Comparison of ENCODE assay signal across 8 cellular contexts in genomic region chr3:40453933-40454332, GRCh38. TPM values are rescaled to one million over a fixed set of nuclear protein-coding genes. Genes with fewer than 3 reads are reported as not detected.
DNase-seq lines count a peak whose midpoint lies in the region; ATAC-seq and TF ChIP-seq lines count a peak whose summit lies in the region.

No MANE protein-coding gene starts in this region.

- peaks cover 43% of the 10 kb centered on the region for H3K4me1 Mint-ChIP-seq in central memory CD8-positive, alpha-beta T cell
- peaks cover 45 to 54% of the 10 kb centered on the region in 2 donors for H3K4me1 Mint-ChIP-seq in natural killer cell

- H3K36me3 Mint-ChIP-seq in central memory CD8-positive, alpha-beta T cell (ENCODE audit: insufficient read depth): peaks cover 37% of the 10 kb centered on the region
- H3K36me3 Mint-ChIP-seq in natural killer cell: no peaks in the 10 kb centered on the region

- intact Hi-C loops in natural killer cell (cut with micrococcal nuclease): loop anchor here (1.0 to 5.0 kb wide), 4 partner anchors 23 to 1508 kb away; partner anchors contain the start of genes EIF1B, ULK4, ZNF619 and ZNF621

- CTCF ChIA-PET in AG04450 (lab: Charles Lee): interaction anchor here (0.6 to 1.2 kb wide), 3 partner anchors 64 to 136 kb away, joined by 3 read pairs; no protein-coding TSS in a partner anchor

- peaks cover 9% of the 10 kb centered on the region; the same call in 1 of the 2 replicates for H3K4me1 ChIP-seq in HUES6 (ENCODE audit: control insufficient read depth, insufficient read depth, low read length)

- no peaks in the 10 kb centered on the region for H3K9me3 Mint-ChIP-seq in central memory CD8-positive, alpha-beta T cell
- peaks cover 0 to 3% of the 10 kb centered on the region in 2 donors for H3K9me3 Mint-ChIP-seq in natural killer cell

- H3K27me3 ChIP-seq in AG04450 (ENCODE audit: control insufficient read depth, insufficient read depth, low read length): no peaks in the 10 kb centered on the region
- no peaks in the 10 kb centered on the region for H3K27me3 ChIP-seq in HUES6 (ENCODE audit: control insufficient read depth, insufficient read depth, low read length)

- TF ChIP-seq CTCF in AG04450 (IDR thresholded peaks at IDR 0.05; ENCODE audit: low read depth, low read length) (no peak), natural killer cell (IDR thresholded peaks at IDR 0.05) (no peak)

- peak overlapping the region; percentile 94 for H3K4me3 ChIP-seq in AG04450 (ENCODE audit: low read depth, low read length)
- H3K4me3 ChIP-seq in HUES6 (ENCODE audit: low read depth, low read length): peak overlapping the region; percentile 89

- peaks cover 17% of the 10 kb centered on the region for H3K36me3 ChIP-seq in HUES6 (ENCODE audit: control insufficient read depth, insufficient read depth, low read length)

- DNase-seq in AG04450 (ENCODE audit: low read depth, low spot score) (no peak), natural killer cell (no peak), SK-N-DZ (ENCODE audit: low spot score) (no peak), globus pallidus (ENCODE audit: low spot score) (no peak)
- no peak for DNase-seq in central memory CD8-positive, alpha-beta T cell (ENCODE audit: low spot score in 2 of 2)

- POLR2A ChIA-PET in AG04450 (lab: Yijun Ruan, JAX): interaction anchor here (1.0 kb wide), 1 partner anchor 51 kb away, joined by 3 read pairs; no protein-coding TSS in a partner anchor

- H3K9ac ChIP-seq in HUES6 (ENCODE audit: low read length): peak overlapping the region; percentile 32

- H3K27me3 Mint-ChIP-seq in central memory CD8-positive, alpha-beta T cell: no peaks in the 10 kb centered on the region
- no peaks in the 10 kb centered on the region for H3K27me3 Mint-ChIP-seq in natural killer cell (ENCODE audit: low read depth in 2 of 2)

- ATAC-seq in central memory CD8-positive, alpha-beta T cell (replicated peaks; ENCODE audit: extremely low read depth, poor library complexity, severe bottlenecking): no peak
- ATAC-seq in natural killer cell (no peak), HG03565 (IDR thresholded peaks at IDR 0.05; ENCODE audit: unreplicated experiment) (no peak), HG02759 (IDR thresholded peaks at IDR 0.05; ENCODE audit: unreplicated experiment) (no peak)

- H3K4me3 Mint-ChIP-seq in central memory CD8-positive, alpha-beta T cell: peak overlapping the region; percentile 88
- peak overlapping the region; percentile 96 for H3K4me3 Mint-ChIP-seq in natural killer cell

- H3K9me3 ChIP-seq in AG04450 (ENCODE audit: control insufficient read depth, insufficient read depth, low read length): no peaks in the 10 kb centered on the region; the same call in 1 of the 2 replicates
- H3K9me3 ChIP-seq in HUES6 (ENCODE audit: control insufficient read depth, insufficient read depth, low read depth, low read length): no peaks in the 10 kb centered on the region

- H3K27ac Mint-ChIP-seq in central memory CD8-positive, alpha-beta T cell (ENCODE audit: low read depth): no peak overlapping the region
- peak overlapping the region; percentile 93 to 99 for H3K27ac Mint-ChIP-seq in natural killer cell

- H3K27ac ChIP-seq in AG04450 (ENCODE audit: low read depth, low read length) (no peak overlapping the region), HUES6 (ENCODE audit: low read depth, low read length) (no peak overlapping the region)

RNA-seq across cellular contexts. Expression of gene RPL14, which starts 3.2 kb away (rescaled TPM):
- 602 and 612 TPM in 2 replicates for polyA plus RNA-seq in AG04450 (2011; rRNA removed)
- polyA minus RNA-seq in AG04450 (2011; rRNA and poly(A)+ RNA removed): 469 and 567 TPM in 2 replicates
- total RNA-seq in natural killer cell: 1,000 to 10,000 TPM; 1,298 to 1,589 (median 1,441) TPM
- polyA plus RNA-seq in SK-N-DZ (2014; cell fraction: cytosol; rRNA removed): 454 and 586 TPM in 2 replicates
- polyA plus RNA-seq in SK-N-DZ (2014; cell fraction: nucleus; rRNA removed): 189 and 192 TPM in 2 replicates

RNA-seq across cellular contexts. Expression of gene ZNF619, which starts 23.0 kb away (rescaled TPM):
- 3.9 and 4.7 TPM in 2 replicates for polyA plus RNA-seq in AG04450 (2011; rRNA removed)
- 8.6 and 10.1 TPM in 2 replicates for polyA minus RNA-seq in AG04450 (2011; rRNA and poly(A)+ RNA removed)
- total RNA-seq in natural killer cell: 10 to 100 TPM in 2 of 3 donors, 1 to 10 TPM in 1; 9.5 to 14.3 (median 10.9) TPM
- 2.7 and 6.0 TPM in 2 replicates for polyA plus RNA-seq in SK-N-DZ (2014; cell fraction: cytosol; rRNA removed)
- 1.5 and 2.5 TPM in 2 replicates for polyA plus RNA-seq in SK-N-DZ (2014; cell fraction: nucleus; rRNA removed)

RNA-seq across cellular contexts. Expression of gene ZNF620, which starts 51.9 kb away (rescaled TPM):
- 0.69 and 0.77 TPM in 2 replicates for polyA plus RNA-seq in AG04450 (2011; rRNA removed)
- polyA minus RNA-seq in AG04450 (2011; rRNA and poly(A)+ RNA removed): 0.52 and 0.74 TPM in 2 replicates
- 1 to 10 TPM; 3.3 to 7.4 (median 6.0) TPM for total RNA-seq in natural killer cell
- 20.7 TPM in 2 replicates for polyA plus RNA-seq in SK-N-DZ (2014; cell fraction: cytosol; rRNA removed)
- 5.8 and 9.4 TPM in 2 replicates for polyA plus RNA-seq in SK-N-DZ (2014; cell fraction: nucleus; rRNA removed)
